In genomic region chr16:87150359-87151280, GRCh38 we compare ENCODE assay signal across 1 cellular context.
A peak's percentile ranks its signal among the peaks of the same experiment; 100 is the strongest.
TF ChIP-seq lines count a peak whose summit lies in the region.

No MANE protein-coding gene starts in this region.

TF ChIP-seq in K562, 482 proteins besides CTCF, POLR2A, EP300 and RAD21 (continued from another document):
- no peak for TF ChIP-seq ZNF277 (CRISPR knock-in tag; IDR thresholded peaks at IDR 0.05; ENCODE audit: borderline replicate concordance)
- no peak for TF ChIP-seq SAFB2 (IDR thresholded peaks at IDR 0.05; ENCODE audit: borderline replicate concordance, low read depth, low read length, severe bottlenecking)
- no peak for TF ChIP-seq FUS (optimal IDR thresholded peaks at IDR 0.05; ENCODE audit: low read depth, low read length)
- TF ChIP-seq ADNP (tag; IDR thresholded peaks at IDR 0.05), result no peak
- TF ChIP-seq RBM25 (IDR thresholded peaks at IDR 0.05; ENCODE audit: low read depth, low read length, severe bottlenecking), result peak; percentile 61
- TF ChIP-seq ATF1 (CRISPR knock-in tag; IDR thresholded peaks at IDR 0.05), result no peak
- TF ChIP-seq ATF1 (tag; IDR thresholded peaks at IDR 0.05), result no peak
- TF ChIP-seq, protein P1, sequence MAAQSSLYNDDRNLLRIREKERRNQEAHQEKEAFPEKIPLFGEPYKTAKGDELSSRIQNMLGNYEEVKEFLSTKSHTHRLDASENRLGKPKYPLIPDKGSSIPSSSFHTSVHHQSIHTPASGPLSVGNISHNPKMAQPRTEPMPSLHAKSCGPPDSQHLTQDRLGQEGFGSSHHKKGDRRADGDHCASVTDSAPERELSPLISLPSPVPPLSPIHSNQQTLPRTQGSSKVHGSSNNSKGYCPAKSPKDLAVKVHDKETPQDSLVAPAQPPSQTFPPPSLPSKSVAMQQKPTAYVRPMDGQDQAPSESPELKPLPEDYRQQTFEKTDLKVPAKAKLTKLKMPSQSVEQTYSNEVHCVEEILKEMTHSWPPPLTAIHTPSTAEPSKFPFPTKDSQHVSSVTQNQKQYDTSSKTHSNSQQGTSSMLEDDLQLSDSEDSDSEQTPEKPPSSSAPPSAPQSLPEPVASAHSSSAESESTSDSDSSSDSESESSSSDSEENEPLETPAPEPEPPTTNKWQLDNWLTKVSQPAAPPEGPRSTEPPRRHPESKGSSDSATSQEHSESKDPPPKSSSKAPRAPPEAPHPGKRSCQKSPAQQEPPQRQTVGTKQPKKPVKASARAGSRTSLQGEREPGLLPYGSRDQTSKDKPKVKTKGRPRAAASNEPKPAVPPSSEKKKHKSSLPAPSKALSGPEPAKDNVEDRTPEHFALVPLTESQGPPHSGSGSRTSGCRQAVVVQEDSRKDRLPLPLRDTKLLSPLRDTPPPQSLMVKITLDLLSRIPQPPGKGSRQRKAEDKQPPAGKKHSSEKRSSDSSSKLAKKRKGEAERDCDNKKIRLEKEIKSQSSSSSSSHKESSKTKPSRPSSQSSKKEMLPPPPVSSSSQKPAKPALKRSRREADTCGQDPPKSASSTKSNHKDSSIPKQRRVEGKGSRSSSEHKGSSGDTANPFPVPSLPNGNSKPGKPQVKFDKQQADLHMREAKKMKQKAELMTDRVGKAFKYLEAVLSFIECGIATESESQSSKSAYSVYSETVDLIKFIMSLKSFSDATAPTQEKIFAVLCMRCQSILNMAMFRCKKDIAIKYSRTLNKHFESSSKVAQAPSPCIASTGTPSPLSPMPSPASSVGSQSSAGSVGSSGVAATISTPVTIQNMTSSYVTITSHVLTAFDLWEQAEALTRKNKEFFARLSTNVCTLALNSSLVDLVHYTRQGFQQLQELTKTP (IDR thresholded peaks at IDR 0.05; ENCODE audit: low read depth in 1 of 2, partially characterized antibody in 2 of 2), result no peak
- TF ChIP-seq SMAD3 (CRISPR knock-in tag; conservative IDR thresholded peaks at IDR 0.05), result no peak
- TF ChIP-seq GABPB2 (CRISPR knock-in tag; conservative IDR thresholded peaks at IDR 0.05), result no peak
- TF ChIP-seq DPF2 (IDR thresholded peaks at IDR 0.05), result no peak
- TF ChIP-seq TAF1 (IDR thresholded peaks at IDR 0.05; ENCODE audit: control insufficient read depth, extremely low read depth, insufficient read depth, low read length, severe bottlenecking), result no peak
- TF ChIP-seq ZFP36 (IDR thresholded peaks at IDR 0.05; ENCODE audit: low read depth, low read length, partially characterized antibody), result peak; percentile 20
- no peak for TF ChIP-seq ZNF780A (CRISPR knock-in tag; IDR thresholded peaks at IDR 0.05)
- TF ChIP-seq HDAC6 (IDR thresholded peaks at IDR 0.05; ENCODE audit: low read depth, low read length), result no peak
- TF ChIP-seq PRMT5 (CRISPR knock-in tag; IDR thresholded peaks at IDR 0.05), result no peak
